Comparison of ENCODE assay signal across 14 cellular contexts in genomic region chr11:2820976-2821375, GRCh38.
DNase-seq lines count a peak whose midpoint lies in the region; ATAC-seq and TF ChIP-seq lines count a peak whose summit lies in the region.
"Had no signal": no experiment of that assay in that cellular context is flagged by ENCODE, and none has a peak within 500 bp of the region (broad histone marks: within the 10 kb centered on the region; RNA-seq: fewer than 3 reads in every experiment).

No MANE protein-coding gene starts in this region.

- no peak overlapping the region for H3K4ac ChIP-seq in mesenchymal stem cell (ENCODE audit: low read depth in 1 of 2, low read length in 2 of 2)

- no peak overlapping the region for H2BK120ac ChIP-seq in mesenchymal stem cell (ENCODE audit: low read depth, low read length)

- H3K4me3 Mint-ChIP-seq in MCF 10A (ENCODE audit: unreplicated experiment): no peak overlapping the region

- no peak overlapping the region for H2AFZ ChIP-seq in mammary epithelial cell (ENCODE audit: low read depth, low read length)
- H2AFZ ChIP-seq in mesenchymal stem cell (ENCODE audit: low read depth, low read length): no peak overlapping the region

- H3K27ac ChIP-seq in mammary epithelial cell (ENCODE audit: insufficient read depth, low read depth, low read length) (no peak overlapping the region), left ventricle myocardium inferior (replicated peaks) (no peak overlapping the region), mesenchymal stem cell (ENCODE audit: low read length, poor library complexity, severe bottlenecking) (no peak overlapping the region), psoas muscle (no peak overlapping the region)
- H3K27ac ChIP-seq: 22Rv1, BLaER1 had no signal

- BruUV-seq in MCF 10A (replicated peaks; lab: Mats Ljungman, UMichigan) (no TSS peak), mammary epithelial cell (replicated peaks; lab: Mats Ljungman, UMichigan) (no TSS peak)

- 78% methylated on average over 12 of the region's 16 CpGs for WGBS in mammary epithelial cell (ENCODE audit: low coverage, missing lambda C conversion rate)
- 95% methylated on average over 16 of the region's 16 CpGs for WGBS in mesenchymal stem cell
- 91 to 96% (median 96%) methylated on average over 16 of the region's 16 CpGs for WGBS in psoas muscle, 3 donors

- peaks cover 2% of the 10 kb centered on the region for H3K27me3 ChIP-seq in mammary epithelial cell (ENCODE audit: insufficient read depth, low read length)
- H3K27me3 ChIP-seq in left ventricle myocardium inferior (ENCODE audit: low read depth): no peaks in the 10 kb centered on the region
- H3K27me3 ChIP-seq in mesenchymal stem cell (ENCODE audit: control insufficient read depth in 1 of 2, insufficient read depth in 1 of 2, low read length in 2 of 2): peaks cover 0 to 9% of the 10 kb centered on the region in 2 experiments
- peaks cover 0 to 22% (median 0%) of the 10 kb centered on the region in 3 donors for H3K27me3 ChIP-seq in psoas muscle (ENCODE audit: insufficient read depth in 3 of 3, low read length in 2 of 3)
- H3K27me3 ChIP-seq: BLaER1 had no signal

- no peak overlapping the region for H3K9ac ChIP-seq in mammary epithelial cell (ENCODE audit: insufficient read depth, low read length)
- H3K9ac ChIP-seq in mesenchymal stem cell (ENCODE audit: low read length): no peak overlapping the region
- H3K9ac ChIP-seq: BLaER1 had no signal

- no peak overlapping the region for H3K18ac ChIP-seq in mesenchymal stem cell (ENCODE audit: low read depth in 1 of 2, low read length in 2 of 2)

- no peak overlapping the region for H4K91ac ChIP-seq in mesenchymal stem cell (ENCODE audit: low read length)

- H3K27ac Mint-ChIP-seq in MCF 10A (ENCODE audit: low read depth, unreplicated experiment): peak overlapping the region; percentile 56
- H3K27ac Mint-ChIP-seq: CD4-positive, CD25-positive, alpha-beta regulatory T cell had no signal

- peaks cover 20% of the 10 kb centered on the region for H3K9me3 ChIP-seq in mammary epithelial cell (replicated peaks; ENCODE audit: insufficient read depth, low read length)
- H3K9me3 ChIP-seq in left ventricle myocardium inferior (replicated peaks): peaks cover 26% of the 10 kb centered on the region
- peaks cover 47% of the 10 kb centered on the region for H3K9me3 ChIP-seq in mesenchymal stem cell (ENCODE audit: control insufficient read depth, low read length)
- peaks cover 3% of the 10 kb centered on the region for H3K9me3 ChIP-seq in psoas muscle

- H3K4me2 ChIP-seq in mammary epithelial cell (ENCODE audit: insufficient read depth, low read depth, low read length): no peak overlapping the region
- no peak overlapping the region for H3K4me2 ChIP-seq in mesenchymal stem cell (ENCODE audit: low read length, poor library complexity, severe bottlenecking)
- H3K4me2 ChIP-seq: BLaER1 had no signal

- H3K4me3 ChIP-seq in mammary epithelial cell (replicated peaks in 1 of 3; ENCODE audit: insufficient read depth in 1 of 3, low read depth in 2 of 3, low read length in 3 of 3): no peak overlapping the region
- no peak overlapping the region for H3K4me3 ChIP-seq in left ventricle myocardium inferior
- H3K4me3 ChIP-seq in mesenchymal stem cell (ENCODE audit: insufficient read depth in 1 of 2, low read depth in 1 of 2, low read length in 2 of 2): no peak overlapping the region
- H3K4me3 ChIP-seq in psoas muscle: no peak overlapping the region
- H3K4me3 ChIP-seq: BLaER1 had no signal

- POLR2A ChIA-PET in MCF 10A (lab: Yijun Ruan, JAX): no interaction called here

- H3K14ac ChIP-seq in mesenchymal stem cell (ENCODE audit: low read length in 2 of 2): no peak overlapping the region

- H3K36me3 Mint-ChIP-seq in MCF 10A (ENCODE audit: insufficient read depth, unreplicated experiment): peaks cover 17% of the 10 kb centered on the region

- no peaks in the 10 kb centered on the region for H4K20me1 ChIP-seq in mammary epithelial cell (ENCODE audit: insufficient read depth, low read length)
- H4K20me1 ChIP-seq: BLaER1 had no signal

- CTCF ChIA-PET in MCF 10A (lab: Yijun Ruan, JAX) (interaction anchor here (0.8 kb wide), 1 partner anchor 288 kb away, joined by 3 read pairs; no protein-coding TSS in a partner anchor), mammary epithelial cell (lab: Charles Lee; ENCODE audit: low non-redundant PET) (no interaction called here)

- H3K4me1 ChIP-seq in mammary epithelial cell (ENCODE audit: insufficient read depth, low read length): peaks cover 12% of the 10 kb centered on the region
- H3K4me1 ChIP-seq in left ventricle myocardium inferior: peaks cover 25% of the 10 kb centered on the region
- peaks cover 21% of the 10 kb centered on the region for H3K4me1 ChIP-seq in mesenchymal stem cell (ENCODE audit: control insufficient read depth, insufficient read depth, low read depth, low read length)
- peaks cover 13% of the 10 kb centered on the region for H3K4me1 ChIP-seq in psoas muscle

- no peak overlapping the region for H3K23ac ChIP-seq in mesenchymal stem cell (ENCODE audit: low read length in 2 of 2)

- DNase-seq in MCF 10A (ENCODE audit: unreplicated experiment): no peak
- no peak for DNase-seq in mammary epithelial cell
- DNase-seq in left ventricle myocardium inferior: peak; percentile 3
- DNase-seq in mesenchymal stem cell: no peak
- peak; percentile 7 to 40 for DNase-seq in psoas muscle
- DNase-seq in GDM1 (lab: John Stamatoyannopoulos, UW): no peak
- no peak for DNase-seq in NCI-H146 (lab: John Stamatoyannopoulos, UW)
- DNase-seq: AML-193; CD4-positive, CD25-positive, alpha-beta regulatory T cell; DMS53 had no signal

- H3K36me3 ChIP-seq in mammary epithelial cell (ENCODE audit: insufficient read depth, low read length) (no peaks in the 10 kb centered on the region), left ventricle myocardium inferior (no peaks in the 10 kb centered on the region), mesenchymal stem cell (ENCODE audit: control insufficient read depth in 1 of 2, insufficient read depth in 2 of 2, low read depth in 1 of 2, low read length in 2 of 2) (no peaks in the 10 kb centered on the region), psoas muscle (ENCODE audit: insufficient read depth in 1 of 2, low read depth in 1 of 2) (no peaks in the 10 kb centered on the region)

- H3K9me3 Mint-ChIP-seq in MCF 10A (ENCODE audit: unreplicated experiment): peaks cover 42% of the 10 kb centered on the region

- no peak for TF ChIP-seq CTCF in MCF 10A (IDR thresholded peaks at IDR 0.05; ENCODE audit: unreplicated experiment)
- no peak for TF ChIP-seq CTCF in mammary epithelial cell (conservative IDR thresholded peaks at IDR 0.05 in 1 of 2, IDR thresholded peaks at IDR 0.05 in 1 of 2; ENCODE audit: extremely low read depth in 1 of 2, insufficient read depth in 1 of 2, low read depth in 1 of 2, low read length in 2 of 2)
- TF ChIP-seq CTCF in left ventricle myocardium inferior (IDR thresholded peaks at IDR 0.05; ENCODE audit: borderline replicate concordance): no peak
- no peak for TF ChIP-seq CTCF in psoas muscle (IDR thresholded peaks at IDR 0.05)

- no peak for ATAC-seq in psoas muscle
- no peak for ATAC-seq in GM19035 (IDR thresholded peaks at IDR 0.05; ENCODE audit: unreplicated experiment)
- ATAC-seq: HCT116 had no signal

- dilution Hi-C loops in mammary epithelial cell (cut with HindIII; ENCODE audit: low sequenced_read_pairs): no loop called here

- H3K79me1 ChIP-seq in mesenchymal stem cell (replicated peaks; ENCODE audit: low read length, poor library complexity, severe bottlenecking): no peaks in the 10 kb centered on the region

- H3K79me2 ChIP-seq in mammary epithelial cell (ENCODE audit: insufficient read depth, low read length): no peaks in the 10 kb centered on the region

- peak overlapping the region; percentile 60 for H2BK15ac ChIP-seq in mesenchymal stem cell (ENCODE audit: low read depth, poor library complexity, severe bottlenecking)

- H2AK5ac ChIP-seq in mesenchymal stem cell (ENCODE audit: low read length, severe bottlenecking): peak overlapping the region; percentile 47

- H2BK5ac ChIP-seq in mesenchymal stem cell (ENCODE audit: low read depth, low read length, poor library complexity, severe bottlenecking): no peak overlapping the region

- in situ Hi-C loops in mammary epithelial cell (cut with MboI; ENCODE audit: low sequenced_read_pairs in 2 of 2): no loop called here

- no peaks in the 10 kb centered on the region for H3K27me3 Mint-ChIP-seq in MCF 10A (ENCODE audit: insufficient read depth, unreplicated experiment)
- H3K27me3 Mint-ChIP-seq: CD4-positive, CD25-positive, alpha-beta regulatory T cell had no signal

- no peak overlapping the region for H2BK12ac ChIP-seq in mesenchymal stem cell (ENCODE audit: low read length in 2 of 2)

- no peak overlapping the region for H4K8ac ChIP-seq in mesenchymal stem cell (ENCODE audit: low read length)

- intact Hi-C loops in MCF 10A (cut with micrococcal nuclease) (no loop called here), mammary epithelial cell (cut with micrococcal nuclease) (no loop called here), left ventricle myocardium inferior (cut with micrococcal nuclease) (no loop called here), psoas muscle (cut with DNase I) (no loop called here)

- peaks cover 23% of the 10 kb centered on the region for H3K4me1 Mint-ChIP-seq in MCF 10A (ENCODE audit: insufficient read depth, unreplicated experiment)

Comparison
In these comparisons a context has a peak if more than half of its experiments do, and no peak if none do; other contexts are left out.
1. DNase-seq: peak in left ventricle myocardium inferior (single experiment) and psoas muscle (2 of 2); none in MCF 10A (single experiment), mammary epithelial cell (single experiment), mesenchymal stem cell (single experiment), GDM1 (single experiment) and NCI-H146 (single experiment).